Comparison of ENCODE assay signal across 15 cellular contexts in genomic region chr3:160667452-160667851, GRCh38. TPM values are rescaled to one million over a fixed set of nuclear protein-coding genes. Genes with fewer than 3 reads are reported as not detected.
DNase-seq lines count a peak whose midpoint lies in the region; ATAC-seq and TF ChIP-seq lines count a peak whose summit lies in the region.
"Had no signal": no experiment of that assay in that cellular context is flagged by ENCODE, and none has a peak within 500 bp of the region (broad histone marks: within the 10 kb centered on the region; RNA-seq: fewer than 3 reads in every experiment).

No MANE protein-coding gene starts in this region.

- H3K4me3 ChIP-seq in Caco-2 (ENCODE audit: low read depth, low read length) (no peak overlapping the region), IMR-90 (ENCODE audit: insufficient read depth, low read depth, low read length) (no peak overlapping the region), mammary epithelial cell (replicated peaks in 1 of 3; ENCODE audit: insufficient read depth in 1 of 3, low read depth in 2 of 3, low read length in 3 of 3) (no peak overlapping the region), mesenchymal stem cell (ENCODE audit: insufficient read depth in 1 of 2, low read depth in 1 of 2, low read length in 2 of 2) (peak overlapping the region in 1 of 2 experiments; percentile 17), uterus (no peak overlapping the region)
- H3K4me3 ChIP-seq: SJSA1 had no signal

- no peaks in the 10 kb centered on the region for H4K20me1 ChIP-seq in IMR-90 (ENCODE audit: insufficient read depth, low read length)
- no peaks in the 10 kb centered on the region for H4K20me1 ChIP-seq in mammary epithelial cell (ENCODE audit: insufficient read depth, low read length)

- ATAC-seq in IMR-90 (ENCODE audit: low read depth) (no peak; the same call in 1 of the 2 replicates), GM18519 (IDR thresholded peaks at IDR 0.05; ENCODE audit: low FRiP score, unreplicated experiment) (no peak)
- ATAC-seq: WTC11 had no signal

- no peak overlapping the region for H3K56ac ChIP-seq in IMR-90 (ENCODE audit: extremely low read depth, insufficient read depth, low read length)

- H3K79me2 ChIP-seq in mammary epithelial cell (ENCODE audit: insufficient read depth, low read length): no peaks in the 10 kb centered on the region

- POLR2A ChIA-PET in Caco-2 (lab: Charles Lee) (no interaction called here), IMR-90 (lab: Charles Lee; ENCODE audit: unreplicated experiment) (no interaction called here)

- H2BK20ac ChIP-seq in IMR-90 (ENCODE audit: low read depth, low read length): peak overlapping the region; percentile 27; the same call in 1 of the 2 replicates

- H3K4me1 ChIP-seq in Caco-2 (peaks cover 15% of the 10 kb centered on the region), IMR-90 (ENCODE audit: control insufficient read depth, insufficient read depth, low read length) (peaks cover 4% of the 10 kb centered on the region), mammary epithelial cell (ENCODE audit: insufficient read depth, low read length) (peaks cover 21% of the 10 kb centered on the region), mesenchymal stem cell (ENCODE audit: control insufficient read depth, insufficient read depth, low read depth, low read length) (no peaks in the 10 kb centered on the region), uterus (no peaks in the 10 kb centered on the region)

- in situ Hi-C loops in IMR-90 (cut with MboI; ENCODE audit: low sequenced_read_pairs): no loop called here
- in situ Hi-C loops in mammary epithelial cell (cut with MboI; ENCODE audit: low sequenced_read_pairs in 2 of 2): no loop called here

- no peak overlapping the region for H3K23ac ChIP-seq in IMR-90 (ENCODE audit: low read depth, low read length)
- no peak overlapping the region for H3K23ac ChIP-seq in mesenchymal stem cell (ENCODE audit: low read length in 2 of 2)

- no peak overlapping the region; the same call in 1 of the 2 replicates for H4K5ac ChIP-seq in IMR-90 (ENCODE audit: low read depth, low read length)

- H2AK5ac ChIP-seq in IMR-90 (ENCODE audit: low read depth, low read length) (no peak overlapping the region), mesenchymal stem cell (ENCODE audit: low read length, severe bottlenecking) (no peak overlapping the region)

- H3K9me1 ChIP-seq in IMR-90 (ENCODE audit: insufficient read depth, low read length): no peaks in the 10 kb centered on the region; the same call in 1 of the 2 replicates

- H3K36me3 ChIP-seq in Caco-2 (ENCODE audit: control insufficient read depth, insufficient read depth, low read length) (no peaks in the 10 kb centered on the region), IMR-90 (ENCODE audit: control insufficient read depth, insufficient read depth, low read length) (no peaks in the 10 kb centered on the region), mammary epithelial cell (ENCODE audit: insufficient read depth, low read length) (no peaks in the 10 kb centered on the region), mesenchymal stem cell (ENCODE audit: control insufficient read depth in 1 of 2, insufficient read depth in 2 of 2, low read depth in 1 of 2, low read length in 2 of 2) (no peaks in the 10 kb centered on the region), uterus (no peaks in the 10 kb centered on the region)
- H3K36me3 ChIP-seq: SJSA1 had no signal

- H3K27ac Mint-ChIP-seq in Caco-2 (ENCODE audit: unreplicated experiment): no peak overlapping the region
- H3K27ac Mint-ChIP-seq: nephron, WTC11 had no signal

- BruUV-seq in Caco-2 (replicated peaks; lab: Mats Ljungman, UMichigan) (no TSS peak), IMR-90 (replicated peaks; lab: Mats Ljungman, UMichigan) (no TSS peak), mammary epithelial cell (replicated peaks; lab: Mats Ljungman, UMichigan) (no TSS peak)

- no peak overlapping the region for H2BK120ac ChIP-seq in IMR-90 (ENCODE audit: low read depth, low read length)
- H2BK120ac ChIP-seq in mesenchymal stem cell (ENCODE audit: low read depth, low read length): no peak overlapping the region

- CTCF ChIA-PET in Caco-2 (lab: Charles Lee) (no interaction called here), IMR-90 (lab: Yijun Ruan, JAX) (no interaction called here), mammary epithelial cell (lab: Charles Lee; ENCODE audit: low non-redundant PET) (no interaction called here)

- H3K36me3 Mint-ChIP-seq in Caco-2 (ENCODE audit: insufficient read depth, unreplicated experiment): no peaks in the 10 kb centered on the region
- H3K36me3 Mint-ChIP-seq: WTC11 had no signal

- H3K4me1 Mint-ChIP-seq in Caco-2 (ENCODE audit: low read depth, unreplicated experiment): peaks cover 22% of the 10 kb centered on the region
- H3K4me1 Mint-ChIP-seq: nephron had no signal

- no peaks in the 10 kb centered on the region for H3K27me3 Mint-ChIP-seq in Caco-2 (ENCODE audit: insufficient read depth, unreplicated experiment)

- H3K14ac ChIP-seq in IMR-90 (replicated peaks; ENCODE audit: low read depth, low read length) (no peak overlapping the region), mesenchymal stem cell (ENCODE audit: low read length in 2 of 2) (no peak overlapping the region)

- H4K8ac ChIP-seq in IMR-90 (ENCODE audit: low read depth in 2 of 2, low read length in 2 of 2) (no peak overlapping the region), mesenchymal stem cell (ENCODE audit: low read length) (no peak overlapping the region)

- H3K4me2 ChIP-seq in IMR-90 (ENCODE audit: low read depth, low read length): no peak overlapping the region; the same call in 1 of the 2 replicates
- H3K4me2 ChIP-seq in mammary epithelial cell (ENCODE audit: insufficient read depth, low read depth, low read length): peak overlapping the region; percentile 28
- no peak overlapping the region for H3K4me2 ChIP-seq in mesenchymal stem cell (ENCODE audit: low read length, poor library complexity, severe bottlenecking)

- H3K4me3 Mint-ChIP-seq in Caco-2 (ENCODE audit: unreplicated experiment): no peak overlapping the region
- H3K4me3 Mint-ChIP-seq: nephron, WTC11 had no signal

- 0 out of 3 replicates have a peak overlapping the region, but pooled peaks have one; percentile 21 for H2BK15ac ChIP-seq in IMR-90 (ENCODE audit: low read depth, low read length)
- no peak overlapping the region for H2BK15ac ChIP-seq in mesenchymal stem cell (ENCODE audit: low read depth, poor library complexity, severe bottlenecking)

- H3K79me1 ChIP-seq in IMR-90 (ENCODE audit: low read depth in 1 of 2, low read length in 2 of 2) (no peaks in the 10 kb centered on the region), mesenchymal stem cell (replicated peaks; ENCODE audit: low read length, poor library complexity, severe bottlenecking) (no peaks in the 10 kb centered on the region)

- H4K91ac ChIP-seq in IMR-90 (ENCODE audit: insufficient read depth, low read depth, low read length): no peak overlapping the region
- H4K91ac ChIP-seq in mesenchymal stem cell (ENCODE audit: low read length): no peak overlapping the region

- no peaks in the 10 kb centered on the region for H3K9me3 ChIP-seq in Caco-2
- no peaks in the 10 kb centered on the region for H3K9me3 ChIP-seq in IMR-90 (ENCODE audit: control insufficient read depth, insufficient read depth, low read length)
- no peaks in the 10 kb centered on the region for H3K9me3 ChIP-seq in mammary epithelial cell (replicated peaks; ENCODE audit: insufficient read depth, low read length)
- no peaks in the 10 kb centered on the region for H3K9me3 ChIP-seq in mesenchymal stem cell (ENCODE audit: control insufficient read depth, low read length)
- no peaks in the 10 kb centered on the region for H3K9me3 ChIP-seq in uterus
- H3K9me3 ChIP-seq: SJSA1 had no signal

- dilution Hi-C loops in IMR-90 (cut with HindIII; ENCODE audit: low sequenced_read_pairs, unreplicated experiment) (no loop called here), mammary epithelial cell (cut with HindIII; ENCODE audit: low sequenced_read_pairs) (no loop called here)

- H2AFZ ChIP-seq in IMR-90 (replicated peaks; ENCODE audit: low read length, poor library complexity) (no peak overlapping the region), mammary epithelial cell (ENCODE audit: low read depth, low read length) (no peak overlapping the region), mesenchymal stem cell (ENCODE audit: low read depth, low read length) (no peak overlapping the region)

- no peak overlapping the region for H2AK9ac ChIP-seq in IMR-90 (replicated peaks; ENCODE audit: low read depth, low read length, poor library complexity)

- H3K9ac ChIP-seq in IMR-90 (ENCODE audit: low read depth, low read length) (no peak overlapping the region), mammary epithelial cell (ENCODE audit: insufficient read depth, low read length) (no peak overlapping the region), mesenchymal stem cell (ENCODE audit: low read length) (no peak overlapping the region)

- DNase-seq in Caco-2 (peak; percentile 45 to 73), IMR-90 (peak; percentile 81), mammary epithelial cell (peak; percentile 89), mesenchymal stem cell (peak; percentile 52), NCI-H446 treated with DMSO at 0.1 percent for 48 hours (lab: John Stamatoyannopoulos, UW) (no peak), uterus (no peak), NCI-H748 (lab: John Stamatoyannopoulos, UW; ENCODE audit: unreplicated experiment) (no peak)
- DNase-seq: NCI-H1417 treated with DMSO at 0.1 percent for 48 hours, NCI-H524 had no signal

- H3K9me3 Mint-ChIP-seq in Caco-2 (ENCODE audit: unreplicated experiment): peaks cover 12% of the 10 kb centered on the region
- H3K9me3 Mint-ChIP-seq: nephron, WTC11 had no signal

- TF ChIP-seq CTCF in Caco-2 (IDR thresholded peaks at IDR 0.05; ENCODE audit: insufficient read depth in 1 of 2, low read depth in 1 of 2, low read length in 1 of 2, severe bottlenecking in 1 of 2, unreplicated experiment in 1 of 2) (no peak), IMR-90 (conservative IDR thresholded peaks at IDR 0.05; ENCODE audit: low read depth, low read length) (no peak), mammary epithelial cell (conservative IDR thresholded peaks at IDR 0.05 in 1 of 2, IDR thresholded peaks at IDR 0.05 in 1 of 2; ENCODE audit: extremely low read depth in 1 of 2, insufficient read depth in 1 of 2, low read depth in 1 of 2, low read length in 2 of 2) (no peak), uterus (IDR thresholded peaks at IDR 0.05) (no peak)

- H3K18ac ChIP-seq in IMR-90 (ENCODE audit: low read depth, low read length) (no peak overlapping the region; the same call in 1 of the 2 replicates), mesenchymal stem cell (ENCODE audit: low read depth in 1 of 2, low read length in 2 of 2) (no peak overlapping the region)

- no peaks in the 10 kb centered on the region for H3K27me3 ChIP-seq in Caco-2 (replicated peaks; ENCODE audit: control insufficient read depth, insufficient read depth, low read length)
- no peaks in the 10 kb centered on the region for H3K27me3 ChIP-seq in IMR-90 (ENCODE audit: control insufficient read depth, insufficient read depth, low read length)
- no peaks in the 10 kb centered on the region for H3K27me3 ChIP-seq in mammary epithelial cell (ENCODE audit: insufficient read depth, low read length)
- H3K27me3 ChIP-seq in mesenchymal stem cell (ENCODE audit: control insufficient read depth in 1 of 2, insufficient read depth in 1 of 2, low read length in 2 of 2): no peaks in the 10 kb centered on the region
- no peaks in the 10 kb centered on the region for H3K27me3 ChIP-seq in uterus
- H3K27me3 ChIP-seq: SJSA1 had no signal

- H2BK5ac ChIP-seq in IMR-90 (ENCODE audit: low read depth, low read length, poor library complexity, severe bottlenecking) (no peak overlapping the region), mesenchymal stem cell (ENCODE audit: low read depth, low read length, poor library complexity, severe bottlenecking) (no peak overlapping the region)

- intact Hi-C loops in Caco-2 (cut with micrococcal nuclease; ENCODE audit: unreplicated experiment): no loop called here
- intact Hi-C loops in IMR-90 (cut with micrococcal nuclease): no loop called here
- intact Hi-C loops in mammary epithelial cell (cut with micrococcal nuclease): no loop called here
- intact Hi-C loops in uterus (cut with DNase I; ENCODE audit: low total_unique reads): no loop called here

- H3K4ac ChIP-seq in IMR-90 (ENCODE audit: low read depth, low read length) (0 out of 2 replicates have a peak overlapping the region, but pooled peaks have one; percentile 8), mesenchymal stem cell (ENCODE audit: low read depth in 1 of 2, low read length in 2 of 2) (no peak overlapping the region)

- no peak overlapping the region for H2BK12ac ChIP-seq in mesenchymal stem cell (ENCODE audit: low read length in 2 of 2)

- TF ChIP-seq POLR2A in IMR-90 (IDR thresholded peaks at IDR 0.05; ENCODE audit: low read depth, low read length) (no peak), uterus (IDR thresholded peaks at IDR 0.05) (no peak)

- TF ChIP-seq RAD21 in IMR-90 (IDR thresholded peaks at IDR 0.05; ENCODE audit: low read length): no peak

- H3K27ac ChIP-seq in IMR-90 (ENCODE audit: insufficient read depth, low read length): no peak overlapping the region
- H3K27ac ChIP-seq in mammary epithelial cell (ENCODE audit: insufficient read depth, low read depth, low read length): no peak overlapping the region
- H3K27ac ChIP-seq in mesenchymal stem cell (ENCODE audit: low read length, poor library complexity, severe bottlenecking): no peak overlapping the region
- H3K27ac ChIP-seq in uterus: no peak overlapping the region
- H3K27ac ChIP-seq: C4-2B, epithelial cell of prostate, SJSA1 had no signal

RNA-seq across cellular contexts. Expression of gene ARL14, which starts 9.5 kb away (rescaled TPM):
- 0.81 and 0.84 TPM in 2 replicates for total RNA-seq in Caco-2 (2022)
- under 0.01 and 0.18 TPM in 2 replicates for total RNA-seq in IMR-90 (2012; rRNA removed)
- polyA plus RNA-seq in IMR-90 (2012; rRNA removed): 0.15 TPM in 1 of 2 replicates, not detected in the other
- polyA plus RNA-seq in IMR-90 (2012; cell fraction: cytosol; rRNA removed): not detected in 2 replicates
- polyA plus RNA-seq in IMR-90 (2012; cell fraction: nucleus; rRNA removed; ENCODE audit: low replicate concordance): not detected in 2 replicates
- under 1 TPM; 0.17 to 0.31 TPM for total RNA-seq in mammary epithelial cell
- polyA plus RNA-seq in mammary epithelial cell: 0.29 TPM
- not detected for polyA minus RNA-seq in mammary epithelial cell
- polyA plus RNA-seq in mesenchymal stem cell (2013, experiment 1 of 2): 0.03 TPM
- polyA plus RNA-seq in mesenchymal stem cell (2013, experiment 2 of 2): not detected
- total RNA-seq in uterus: not detected
- total RNA-seq: SJSA1, WTC11 had no signal

Comparison
In these comparisons a context has a peak if more than half of its experiments do, and no peak if none do; other contexts are left out.
1. DNase-seq: peak in Caco-2 (2 of 2), IMR-90 (single experiment), mammary epithelial cell (single experiment) and mesenchymal stem cell (single experiment); none in NCI-H446 treated with DMSO at 0.1 percent for 48 hours (single experiment), uterus (0 of 2) and NCI-H748 (single experiment).